Comparison of ENCODE assay signal across 17 cellular contexts in genomic region chr1:245583575-245584330, GRCh38.
DNase-seq lines count a peak whose midpoint lies in the region; ATAC-seq, FAIRE-seq and TF ChIP-seq lines count a peak whose summit lies in the region.
"Had no signal": no experiment of that assay in that cellular context is flagged by ENCODE, and none has a peak within 500 bp of the region (broad histone marks: within the 10 kb centered on the region; RNA-seq: fewer than 3 reads in every experiment).

No MANE protein-coding gene starts in this region.

- POLR2A ChIA-PET in K562 (lab: Yijun Ruan, JAX): no interaction called here

- no TSS peak for BruUV-seq in K562 (replicated peaks; lab: Mats Ljungman, UMichigan)

- H3K79me2 ChIP-seq in GM23248 (ENCODE audit: insufficient read depth) (no peaks in the 10 kb centered on the region), K562 (ENCODE audit: control insufficient read depth, insufficient read depth, low read length) (no peaks in the 10 kb centered on the region)

- ATAC-seq in K562: no peak
- no peak for ATAC-seq in body of pancreas
- ATAC-seq in HG03135 (IDR thresholded peaks at IDR 0.05; ENCODE audit: unreplicated experiment): no peak
- ATAC-seq: sciatic nerve had no signal

- H3K9me1 ChIP-seq in K562 (ENCODE audit: control insufficient read depth, insufficient read depth, low read length): no peaks in the 10 kb centered on the region

- H3K4me3 ChIP-seq in GM23248 (no peak overlapping the region), K562 (no peak overlapping the region), body of pancreas (no peak overlapping the region)
- H3K4me3 ChIP-seq: PC-9, upper lobe of left lung had no signal

- H4K20me1 ChIP-seq in GM23248 (ENCODE audit: insufficient read depth) (no peaks in the 10 kb centered on the region), K562 (replicated peaks; ENCODE audit: control insufficient read depth, insufficient read depth, low read length) (no peaks in the 10 kb centered on the region)

- TF ChIP-seq RAD21 in Ishikawa (IDR thresholded peaks at IDR 0.05; ENCODE audit: low read depth) (no peak), K562 (CRISPR knock-in tag; conservative IDR thresholded peaks at IDR 0.05 in 1 of 2, IDR thresholded peaks at IDR 0.05 in 1 of 2) (no peak)

- H3K9me3 ChIP-seq in GM23248 (ENCODE audit: low read depth): no peaks in the 10 kb centered on the region
- H3K9me3 ChIP-seq in K562 (replicated peaks; ENCODE audit: control insufficient read depth, insufficient read depth, low read depth, low read length): no peaks in the 10 kb centered on the region
- no peaks in the 10 kb centered on the region for H3K9me3 ChIP-seq in body of pancreas
- H3K9me3 ChIP-seq: upper lobe of left lung had no signal

- H3K27ac ChIP-seq in GM23248: no peak overlapping the region
- no peak overlapping the region for H3K27ac ChIP-seq in K562 (ENCODE audit: extremely low read depth, low read depth, low read length)
- no peak overlapping the region for H3K27ac ChIP-seq in body of pancreas
- H3K27ac ChIP-seq: epithelial cell of prostate, KMS-11, PC-9, upper lobe of left lung had no signal

- H3K27me3 ChIP-seq in GM23248 (replicated peaks; ENCODE audit: insufficient read depth): no peaks in the 10 kb centered on the region
- peaks cover 38 to 72% of the 10 kb centered on the region in 2 experiments for H3K27me3 ChIP-seq in K562 (ENCODE audit: control insufficient read depth in 2 of 2, insufficient read depth in 2 of 2, low read length in 2 of 2)
- H3K27me3 ChIP-seq in body of pancreas: no peaks in the 10 kb centered on the region
- H3K27me3 ChIP-seq: upper lobe of left lung had no signal

- no peak overlapping the region for H3K9ac ChIP-seq in GM23248
- no peak overlapping the region for H3K9ac ChIP-seq in K562 (ENCODE audit: insufficient read depth in 1 of 2, low read depth in 2 of 2, low read length in 2 of 2)
- H3K9ac ChIP-seq: KMS-11 had no signal

- no peak for TF ChIP-seq POLR2A in K562 (conservative IDR thresholded peaks at IDR 0.05)
- TF ChIP-seq POLR2A in body of pancreas (IDR thresholded peaks at IDR 0.05): no peak
- TF ChIP-seq POLR2A in GM12891 (IDR thresholded peaks at IDR 0.05; ENCODE audit: low read depth, low read length): no peak

- H2AFZ ChIP-seq in GM23248 (no peak overlapping the region), K562 (ENCODE audit: low read depth, low read length) (no peak overlapping the region)
- H2AFZ ChIP-seq: PC-9 had no signal

- peak; percentile 30 for DNase-seq in GM23248
- no peak for DNase-seq in K562 (ENCODE audit: extremely low read depth in 1 of 4, low spot score in 3 of 4)
- peak; percentile 86 for DNase-seq in kidney tubule cell (ENCODE audit: low spot score)
- no peak for DNase-seq in body of pancreas
- DNase-seq in dermis blood vessel endothelial cell: no peak
- DNase-seq in GM12891 (ENCODE audit: insufficient read length, low spot score): no peak
- DNase-seq: activated CD4-positive, alpha-beta T cell treated with anti-CD3 and anti-CD28 coated beads for 48 hours; activated CD8-positive, alpha-beta memory T cell treated with anti-CD3 and anti-CD28 coated beads, Interleukin-2, amount 50 U/mL, for 4 hours; NCI-H1417 treated with DMSO at 0.1 percent for 48 hours; NCI-H524 treated with DMSO at 0.1 percent for 48 hours; PC-9; upper lobe of left lung had no signal

- FAIRE-seq in K562 (lab: Jason Lieb, UNC) (no peak), GM12891 (lab: Jason Lieb, UNC) (no peak)

- 70 to 72% methylated on average over 15 of the region's 15 CpGs for WGBS in GM23248 (ENCODE audit: low coverage in 1 of 2, low lambda C conversion rate in 2 of 2, missing lambda C conversion rate in 2 of 2), 2 experiments
- WGBS in K562 (ENCODE audit: insufficient coverage, low coverage, missing lambda C conversion rate): under 1% methylated on average over 15 of the region's 15 CpGs
- WGBS in body of pancreas, 2 donors: 65 to 82% methylated on average over 15 of the region's 15 CpGs

- TF ChIP-seq CTCF in K562 (IDR thresholded peaks at IDR 0.05 in 2 of 3, conservative IDR thresholded peaks at IDR 0.05 in 1 of 3; ENCODE audit: insufficient read depth in 2 of 3, low read depth in 1 of 3, low read length in 3 of 3) (no peak), body of pancreas (IDR thresholded peaks at IDR 0.05) (no peak)

- in situ Hi-C loops in GM23248 (cut with MboI): no loop called here
- in situ Hi-C loops in K562 (cut with MboI): no loop called here

- no peaks in the 10 kb centered on the region for H3K9me2 ChIP-seq in GM23248 (ENCODE audit: insufficient read depth)

- H3K4me2 ChIP-seq in GM23248 (ENCODE audit: unreplicated experiment): peak overlapping the region; percentile 11
- H3K4me2 ChIP-seq in K562 (ENCODE audit: insufficient read depth, low read length): no peak overlapping the region
- H3K4me2 ChIP-seq: KMS-11, PC-9 had no signal

- intact Hi-C loops in K562 (cut with micrococcal nuclease) (no loop called here), body of pancreas (cut with DNase I) (no loop called here)

- TF ChIP-seq EP300 in Ishikawa (IDR thresholded peaks at IDR 0.05; ENCODE audit: borderline replicate concordance) (no peak), K562 (IDR thresholded peaks at IDR 0.05; ENCODE audit: low read length) (no peak)

- H3F3A ChIP-seq in GM23248 (ENCODE audit: insufficient read depth): peaks cover 9% of the 10 kb centered on the region; the same call in 1 of the 2 replicates

- CTCF ChIA-PET in K562 (lab: Yijun Ruan, JAX; ENCODE audit: low intra/inter-chr PET ratio): no interaction called here

- no peaks in the 10 kb centered on the region for H3K36me3 ChIP-seq in GM23248 (ENCODE audit: low read depth)
- no peaks in the 10 kb centered on the region for H3K36me3 ChIP-seq in K562 (ENCODE audit: control insufficient read depth, insufficient read depth, low read length)
- H3K36me3 ChIP-seq in body of pancreas (replicated peaks in 1 of 2; ENCODE audit: insufficient read depth in 1 of 2, low read depth in 2 of 2): no peaks in the 10 kb centered on the region
- H3K36me3 ChIP-seq: upper lobe of left lung had no signal

- H3K4me1 ChIP-seq in GM23248 (ENCODE audit: insufficient read depth) (peaks cover 14% of the 10 kb centered on the region; the same call in 1 of the 2 replicates), K562 (replicated peaks in 1 of 2; ENCODE audit: control insufficient read depth in 2 of 2, insufficient read depth in 2 of 2, low read length in 2 of 2) (no peaks in the 10 kb centered on the region), body of pancreas (no peaks in the 10 kb centered on the region)
- H3K4me1 ChIP-seq: upper lobe of left lung had no signal

TF ChIP-seq in Ishikawa, 13 proteins besides CTCF, POLR2A, EP300 and RAD21:
- no peak for TF ChIP-seq EGR1 (IDR thresholded peaks at IDR 0.05)
- TF ChIP-seq TAF1 (IDR thresholded peaks at IDR 0.05; ENCODE audit: low read depth): no peak
- TF ChIP-seq NFIC (IDR thresholded peaks at IDR 0.05): 0 out of 2 replicates have a peak, but pooled peaks have one; percentile 7
- TF ChIP-seq USF1 (IDR thresholded peaks at IDR 0.05): no peak

TF ChIP-seq in K562, 482 proteins besides CTCF, POLR2A, EP300 and RAD21:
- TF ChIP-seq CEBPB (tag; IDR thresholded peaks at IDR 0.05) (0 out of 2 replicates have a peak, but pooled peaks have one; percentile 15), BHLHE40 (IDR thresholded peaks at IDR 0.05; ENCODE audit: low read length) (peak; percentile 8; the same call in 1 of the 2 replicates), TFE3 (CRISPR knock-in tag; IDR thresholded peaks at IDR 0.05) (peak; percentile 83), ZNF717 (CRISPR knock-in tag; IDR thresholded peaks at IDR 0.05) (no peak), TOE1 (IDR thresholded peaks at IDR 0.05; ENCODE audit: borderline replicate concordance) (0 out of 2 replicates have a peak, but pooled peaks have one; percentile 22), TOE1 (CRISPR knock-in tag; IDR thresholded peaks at IDR 0.05; ENCODE audit: borderline replicate concordance, low read depth) (no peak), RAD51 (IDR thresholded peaks at IDR 0.05; ENCODE audit: borderline replicate concordance, low read depth) (0 out of 2 replicates have a peak, but pooled peaks have one; percentile 18)

TF ChIP-seq in GM12891, 5 proteins besides CTCF, POLR2A, EP300 and RAD21:
- no peak for TF ChIP-seq SPI1 (IDR thresholded peaks at IDR 0.05; ENCODE audit: low read depth, low read length)
- TF ChIP-seq POLR2AphosphoS5 (IDR thresholded peaks at IDR 0.05; ENCODE audit: low read depth, low read length): no peak
- no peak for TF ChIP-seq PAX5 (IDR thresholded peaks at IDR 0.05; ENCODE audit: insufficient read depth, low read length, severe bottlenecking)
- no peak for TF ChIP-seq POU2F2 (IDR thresholded peaks at IDR 0.05; ENCODE audit: low read depth, low read length)
- no peak for TF ChIP-seq TAF1 (IDR thresholded peaks at IDR 0.05; ENCODE audit: low read depth, low read length)

Comparison
In these comparisons a context has a peak if more than half of its experiments do, and no peak if none do; other contexts are left out.
1. DNase-seq: peak in GM23248 (single experiment) and kidney tubule cell (single experiment); none in K562 (0 of 4), body of pancreas (0 of 4), dermis blood vessel endothelial cell (single experiment) and GM12891 (single experiment).